In the genomic region with DNA sequence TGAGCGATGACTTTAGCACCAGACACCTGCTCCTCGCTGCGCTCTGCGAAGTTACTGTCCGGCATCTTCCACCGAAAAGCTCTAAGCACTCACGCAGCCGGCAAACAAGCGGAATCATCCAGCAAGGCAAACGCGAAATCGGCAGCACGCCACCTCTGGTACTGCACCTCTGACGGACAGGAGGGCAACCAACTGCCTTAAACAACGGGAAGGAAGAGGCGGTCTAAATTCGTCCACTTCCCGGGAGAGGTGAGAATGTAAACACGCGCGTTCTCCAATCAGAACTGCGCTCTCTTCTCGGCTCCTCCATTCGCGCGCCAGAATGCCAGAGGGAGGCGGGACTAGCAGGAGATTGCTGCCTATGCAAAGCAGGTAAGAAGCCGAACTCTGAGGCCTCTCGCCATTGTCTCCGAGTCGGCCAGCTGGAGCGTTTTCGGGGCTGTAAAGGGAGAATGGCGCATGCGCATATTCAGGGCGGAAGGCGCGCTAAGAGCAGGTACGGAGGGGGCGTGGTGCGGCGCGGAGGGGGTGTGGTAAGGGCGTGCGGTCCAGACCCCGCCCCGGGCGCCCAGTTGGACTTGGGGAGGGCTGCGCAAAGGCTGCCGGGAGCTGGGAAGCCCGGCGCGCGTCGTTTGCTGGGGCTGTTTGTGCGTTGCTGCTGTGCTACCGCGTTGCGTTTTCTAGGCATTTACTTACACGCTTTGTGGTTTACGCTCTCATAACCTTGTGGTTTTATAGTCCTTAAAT, we compare ENCODE assay signal across 1 cellular context.
A peak's percentile ranks its signal among the peaks of the same experiment; 100 is the strongest.
TF ChIP-seq lines count a peak whose summit lies in the region.

Gene BTD (plus strand): TSS at position 347 of the 747 bp plus-strand sequence. CDS start 33,695 bp downstream, outside the sequence.
Gene HACL1 (minus strand): TSS at position 171 of the 747 bp plus-strand sequence. CDS start 106 bp downstream, at position 65.

TF ChIP-seq in K562, 482 proteins besides CTCF, POLR2A, EP300 and RAD21 (continued from another document and continues in another):
- TF ChIP-seq TSHZ1 (CRISPR knock-in tag; IDR thresholded peaks at IDR 0.05) (no peak), ZNF780A (CRISPR knock-in tag; IDR thresholded peaks at IDR 0.05) (no peak), ZNF668 (CRISPR knock-in tag; IDR thresholded peaks at IDR 0.05) (0 out of 2 replicates have a peak, but pooled peaks have one; percentile 27), GABPB2 (CRISPR knock-in tag; conservative IDR thresholded peaks at IDR 0.05) (0 out of 2 replicates have a peak, but pooled peaks have one; percentile 65), CBFA2T2 (conservative IDR thresholded peaks at IDR 0.05) (no peak), JUN (IDR thresholded peaks at IDR 0.05; ENCODE audit: borderline replicate concordance, low read depth, low read length) (peak; percentile 19; the same call in 1 of the 2 replicates), JUN (CRISPR knock-in tag; IDR thresholded peaks at IDR 0.05; ENCODE audit: borderline replicate concordance) (no peak), SAFB2 (IDR thresholded peaks at IDR 0.05; ENCODE audit: borderline replicate concordance, low read depth, low read length, severe bottlenecking) (no peak), ZNF212 (CRISPR knock-in tag; IDR thresholded peaks at IDR 0.05) (no peak), NCOA2 (IDR thresholded peaks at IDR 0.05; ENCODE audit: partially characterized antibody in 2 of 2) (no peak), ARID3B (CRISPR knock-in tag; IDR thresholded peaks at IDR 0.05; ENCODE audit: borderline replicate concordance) (no peak), MCM3 (IDR thresholded peaks at IDR 0.05) (no peak), POLR2AphosphoS5 (IDR thresholded peaks at IDR 0.05; ENCODE audit: control insufficient read depth, insufficient read depth, low read depth, low read length) (peak; percentile 98), TBP (optimal IDR thresholded peaks at IDR 0.05; ENCODE audit: low read depth, low read length) (peak; percentile 89), KDM5B (IDR thresholded peaks at IDR 0.05; ENCODE audit: insufficient replicate concordance, low read depth, low read length) (peak; percentile 99), NFIC (IDR thresholded peaks at IDR 0.05) (peak; percentile 54), PPARD (CRISPR knock-in tag; IDR thresholded peaks at IDR 0.05) (no peak), HNRNPLL (IDR thresholded peaks at IDR 0.05; ENCODE audit: low read depth, low read length, poor library complexity, severe bottlenecking) (peak; percentile 89), CGGBP1 (CRISPR knock-in tag; IDR thresholded peaks at IDR 0.05) (no peak), HDAC8 (tag; IDR thresholded peaks at IDR 0.05) (no peak), NFIX (CRISPR knock-in tag; IDR thresholded peaks at IDR 0.05; ENCODE audit: low read depth) (no peak), ZNF347 (CRISPR knock-in tag; IDR thresholded peaks at IDR 0.05; ENCODE audit: low read depth) (no peak), TAF15 (IDR thresholded peaks at IDR 0.05; ENCODE audit: low read depth, low read length) (no peak), RFX1 (IDR thresholded peaks at IDR 0.05) (no peak), POLR2AphosphoS2 (IDR thresholded peaks at IDR 0.05; ENCODE audit: low read length) (peak; percentile 71; the same call in 1 of the 2 replicates)
- TF ChIP-seq, protein P1, sequence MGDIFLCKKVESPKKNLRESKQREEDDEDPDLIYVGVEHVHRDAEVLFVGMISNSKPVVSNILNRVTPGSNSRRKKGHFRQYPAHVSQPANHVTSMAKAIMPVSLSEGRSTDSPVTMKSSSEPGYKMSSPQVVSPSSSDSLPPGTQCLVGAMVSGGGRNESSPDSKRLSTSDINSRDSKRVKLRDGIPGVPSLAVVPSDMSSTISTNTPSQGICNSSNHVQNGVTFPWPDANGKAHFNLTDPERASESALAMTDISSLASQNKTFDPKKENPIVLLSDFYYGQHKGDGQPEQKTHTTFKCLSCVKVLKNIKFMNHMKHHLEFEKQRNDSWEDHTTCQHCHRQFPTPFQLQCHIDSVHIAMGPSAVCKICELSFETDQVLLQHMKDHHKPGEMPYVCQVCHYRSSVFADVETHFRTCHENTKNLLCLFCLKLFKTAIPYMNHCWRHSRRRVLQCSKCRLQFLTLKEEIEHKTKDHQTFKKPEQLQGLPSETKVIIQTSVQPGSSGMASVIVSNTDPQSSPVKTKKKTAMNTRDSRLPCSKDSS (IDR thresholded peaks at IDR 0.05; ENCODE audit: low read depth, partially characterized antibody), result no peak
- TF ChIP-seq, protein P2, sequence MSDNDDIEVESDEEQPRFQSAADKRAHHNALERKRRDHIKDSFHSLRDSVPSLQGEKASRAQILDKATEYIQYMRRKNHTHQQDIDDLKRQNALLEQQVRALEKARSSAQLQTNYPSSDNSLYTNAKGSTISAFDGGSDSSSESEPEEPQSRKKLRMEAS (CRISPR knock-in tag; IDR thresholded peaks at IDR 0.05), result peak; percentile 67
- TF ChIP-seq, protein P3, sequence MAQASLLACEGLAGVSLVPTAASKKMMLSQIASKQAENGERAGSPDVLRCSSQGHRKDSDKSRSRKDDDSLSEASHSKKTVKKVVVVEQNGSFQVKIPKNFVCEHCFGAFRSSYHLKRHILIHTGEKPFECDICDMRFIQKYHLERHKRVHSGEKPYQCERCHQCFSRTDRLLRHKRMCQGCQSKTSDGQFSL (CRISPR knock-in tag; IDR thresholded peaks at IDR 0.05), result 0 out of 2 replicates have a peak, but pooled peaks have one; percentile 40
- TF ChIP-seq, protein P3 (tag; IDR thresholded peaks at IDR 0.05), result no peak
- TF ChIP-seq, protein P4, sequence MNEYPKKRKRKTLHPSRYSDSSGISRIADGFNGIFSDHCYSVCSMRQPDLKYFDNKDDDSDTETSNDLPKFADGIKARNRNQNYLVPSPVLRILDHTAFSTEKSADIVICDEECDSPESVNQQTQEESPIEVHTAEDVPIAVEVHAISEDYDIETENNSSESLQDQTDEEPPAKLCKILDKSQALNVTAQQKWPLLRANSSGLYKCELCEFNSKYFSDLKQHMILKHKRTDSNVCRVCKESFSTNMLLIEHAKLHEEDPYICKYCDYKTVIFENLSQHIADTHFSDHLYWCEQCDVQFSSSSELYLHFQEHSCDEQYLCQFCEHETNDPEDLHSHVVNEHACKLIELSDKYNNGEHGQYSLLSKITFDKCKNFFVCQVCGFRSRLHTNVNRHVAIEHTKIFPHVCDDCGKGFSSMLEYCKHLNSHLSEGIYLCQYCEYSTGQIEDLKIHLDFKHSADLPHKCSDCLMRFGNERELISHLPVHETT (CRISPR knock-in tag; conservative IDR thresholded peaks at IDR 0.05 in 1 of 2, IDR thresholded peaks at IDR 0.05 in 1 of 2), result peak in 1 of 2 experiments; percentile 63; a peak in 1 of 4 replicates
- TF ChIP-seq, protein P5, sequence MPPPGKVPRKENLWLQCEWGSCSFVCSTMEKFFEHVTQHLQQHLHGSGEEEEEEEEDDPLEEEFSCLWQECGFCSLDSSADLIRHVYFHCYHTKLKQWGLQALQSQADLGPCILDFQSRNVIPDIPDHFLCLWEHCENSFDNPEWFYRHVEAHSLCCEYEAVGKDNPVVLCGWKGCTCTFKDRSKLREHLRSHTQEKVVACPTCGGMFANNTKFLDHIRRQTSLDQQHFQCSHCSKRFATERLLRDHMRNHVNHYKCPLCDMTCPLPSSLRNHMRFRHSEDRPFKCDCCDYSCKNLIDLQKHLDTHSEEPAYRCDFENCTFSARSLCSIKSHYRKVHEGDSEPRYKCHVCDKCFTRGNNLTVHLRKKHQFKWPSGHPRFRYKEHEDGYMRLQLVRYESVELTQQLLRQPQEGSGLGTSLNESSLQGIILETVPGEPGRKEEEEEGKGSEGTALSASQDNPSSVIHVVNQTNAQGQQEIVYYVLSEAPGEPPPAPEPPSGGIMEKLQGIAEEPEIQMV (tag; conservative IDR thresholded peaks at IDR 0.05; ENCODE audit: low read depth), result no peak
- TF ChIP-seq, protein P6, sequence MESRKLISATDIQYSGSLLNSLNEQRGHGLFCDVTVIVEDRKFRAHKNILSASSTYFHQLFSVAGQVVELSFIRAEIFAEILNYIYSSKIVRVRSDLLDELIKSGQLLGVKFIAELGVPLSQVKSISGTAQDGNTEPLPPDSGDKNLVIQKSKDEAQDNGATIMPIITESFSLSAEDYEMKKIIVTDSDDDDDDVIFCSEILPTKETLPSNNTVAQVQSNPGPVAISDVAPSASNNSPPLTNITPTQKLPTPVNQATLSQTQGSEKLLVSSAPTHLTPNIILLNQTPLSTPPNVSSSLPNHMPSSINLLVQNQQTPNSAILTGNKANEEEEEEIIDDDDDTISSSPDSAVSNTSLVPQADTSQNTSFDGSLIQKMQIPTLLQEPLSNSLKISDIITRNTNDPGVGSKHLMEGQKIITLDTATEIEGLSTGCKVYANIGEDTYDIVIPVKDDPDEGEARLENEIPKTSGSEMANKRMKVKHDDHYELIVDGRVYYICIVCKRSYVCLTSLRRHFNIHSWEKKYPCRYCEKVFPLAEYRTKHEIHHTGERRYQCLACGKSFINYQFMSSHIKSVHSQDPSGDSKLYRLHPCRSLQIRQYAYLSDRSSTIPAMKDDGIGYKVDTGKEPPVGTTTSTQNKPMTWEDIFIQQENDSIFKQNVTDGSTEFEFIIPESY (CRISPR knock-in tag; IDR thresholded peaks at IDR 0.05), result peak; percentile 25; the same call in 1 of the 2 replicates
